In the genomic region with DNA sequence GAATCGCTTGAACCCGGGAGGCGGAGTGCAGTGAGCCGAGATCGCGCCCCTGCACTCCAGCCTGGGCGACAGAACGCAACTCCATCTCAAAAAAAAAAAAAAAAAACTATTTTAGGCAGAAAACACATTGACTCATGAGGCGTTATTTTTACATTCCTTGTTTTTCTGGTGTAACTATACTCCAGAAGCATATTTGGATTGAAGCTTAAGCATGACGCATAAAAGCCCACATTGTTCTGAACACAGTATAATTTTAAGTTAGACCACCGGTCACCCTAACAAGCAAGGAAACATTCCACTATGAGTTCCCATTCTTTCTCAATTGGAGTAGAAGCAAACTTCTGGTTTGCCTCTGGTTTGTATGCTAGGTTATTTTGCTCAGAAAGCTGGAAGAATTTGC, we compare ENCODE assay signal across 26 cellular contexts.
"Had no signal": no experiment of that assay in that cellular context is flagged by ENCODE, and none has a peak within 500 bp of the region (broad histone marks: within the 10 kb centered on the region; RNA-seq: fewer than 3 reads in every experiment).

No MANE protein-coding gene starts in this region.

- H3K27ac ChIP-seq: KMS-11, PC-9, RWPE1, VCaP had no signal

- H3K27me3 Mint-ChIP-seq: activated CD4-positive, alpha-beta T cell treated with anti-CD3 and anti-CD28 coated beads, Interleukin-2, amount 10 ng/mL, durations not matched to agents 7 days and 5 days had no signal

- H3K4me3 ChIP-seq: PC-9 had no signal

- H3K4me2 ChIP-seq: KMS-11, PC-9 had no signal

- H2AFZ ChIP-seq: PC-9 had no signal

- H3K4me3 Mint-ChIP-seq: activated CD4-positive, alpha-beta T cell treated with anti-CD3 and anti-CD28 coated beads, Interleukin-2, amount 10 ng/mL, durations not matched to agents 7 days and 5 days; activated CD8-positive, alpha-beta T cell treated with anti-CD3 and anti-CD28 coated beads, Interleukin-2, amount 10 ng/mL, durations not matched to agents 7 days and 5 days; activated naive CD4-positive, alpha-beta T cell treated with anti-CD3 and anti-CD28 coated beads, Interleukin-2, amount 50 U/mL, for 24 hours; activated naive CD8-positive, alpha-beta T cell treated with anti-CD3 and anti-CD28 coated beads, Interleukin-2, amount 10 ng/mL, durations not matched to agents 7 days and 5 days; activated T-cell treated with anti-CD3 and anti-CD28 coated beads, Interleukin-2, amount 50 U/mL, for 24 hours; brain; T-cell; T-helper 17 cell had no signal

- H3K9me3 Mint-ChIP-seq: activated CD4-positive, alpha-beta T cell treated with anti-CD3 and anti-CD28 coated beads, Interleukin-2, amount 10 ng/mL, durations not matched to agents 7 days and 5 days; activated naive CD8-positive, alpha-beta T cell treated with anti-CD3 and anti-CD28 coated beads, Interleukin-2, amount 10 ng/mL, durations not matched to agents 7 days and 5 days; activated T-cell treated with anti-CD3 and anti-CD28 coated beads, Interleukin-2, amount 50 U/mL, for 24 hours; activated T-helper 2 cell treated with anti-CD3 and anti-CD28 coated beads, Interferon-gamma antibody, Interleukin-2, Interleukin-4, amounts not matched to agents 10 μg/mL and 5 μg/mL and 100 μg/mL, durations not matched to agents 14 hours and 24 hours and 36 hours had no signal

- H3K4me1 Mint-ChIP-seq: activated CD4-positive, alpha-beta T cell treated with anti-CD3 and anti-CD28 coated beads, Interleukin-2, amount 10 ng/mL, durations not matched to agents 7 days and 5 days; activated naive CD4-positive, alpha-beta T cell treated with anti-CD3 and anti-CD28 coated beads, Interleukin-2, amount 50 U/mL, for 24 hours; activated naive CD8-positive, alpha-beta T cell treated with anti-CD3 and anti-CD28 coated beads, Interleukin-2, amount 10 ng/mL, durations not matched to agents 7 days and 5 days; T-cell; T-helper 17 cell had no signal

- H3K27ac Mint-ChIP-seq: activated CD4-positive, alpha-beta T cell treated with anti-CD3 and anti-CD28 coated beads, Interleukin-2, amount 10 ng/mL, durations not matched to agents 7 days and 5 days; activated CD8-positive, alpha-beta T cell treated with anti-CD3 and anti-CD28 coated beads, Interleukin-2, amount 10 ng/mL, durations not matched to agents 7 days and 5 days; activated naive CD4-positive, alpha-beta T cell treated with anti-CD3 and anti-CD28 coated beads, Interleukin-2, amount 50 U/mL, for 24 hours; activated naive CD8-positive, alpha-beta T cell treated with anti-CD3 and anti-CD28 coated beads, Interleukin-2, amount 10 ng/mL, durations not matched to agents 7 days and 5 days; activated T-cell treated with anti-CD3 and anti-CD28 coated beads, Interleukin-2, amount 50 U/mL, for 24 hours; activated T-helper 2 cell treated with anti-CD3 and anti-CD28 coated beads, Interferon-gamma antibody, Interleukin-2, Interleukin-4, amounts not matched to agents 10 μg/mL and 5 μg/mL and 100 μg/mL, durations not matched to agents 14 hours and 24 hours and 36 hours; brain; T-cell; T-helper 17 cell had no signal

- H3K36me3 Mint-ChIP-seq: activated naive CD4-positive, alpha-beta T cell treated with anti-CD3 and anti-CD28 coated beads, Interleukin-2, amount 50 U/mL, for 24 hours; activated naive CD8-positive, alpha-beta T cell treated with anti-CD3 and anti-CD28 coated beads, Interleukin-2, amount 10 ng/mL, durations not matched to agents 7 days and 5 days; brain; T-cell had no signal

- DNase-seq: activated CD4-positive, alpha-beta T cell treated with anti-CD3 and anti-CD28 coated beads, Interleukin-2, amount 10 ng/mL, durations not matched to agents 7 days and 5 days; activated CD4-positive, alpha-beta T cell treated with anti-CD3 and anti-CD28 coated beads, Interleukin-2, amount 50 U/mL, for 48 hours; activated CD4-positive, CD25-positive, alpha-beta regulatory T cell; activated CD8-positive, alpha-beta T cell treated with anti-CD3 and anti-CD28 coated beads, Interleukin-2, amount 10 ng/mL, durations not matched to agents 7 days and 5 days; activated gamma-delta T cell; activated naive CD4-positive, alpha-beta T cell treated with Interleukin-2 at 50 U/mL for 16 hours; activated naive CD8-positive, alpha-beta T cell treated with anti-CD3 and anti-CD28 coated beads, Interleukin-2, amount 10 ng/mL, durations not matched to agents 7 days and 5 days; activated T-cell treated with anti-CD3 and anti-CD28 coated beads, Interleukin-2, amount 50 U/mL, for 24 hours; amygdala; caudate nucleus; NCI-H1105; NCI-H187 treated with DMSO at 0.1 percent for 48 hours; NCI-H2171 treated with DMSO at 0.1 percent for 48 hours; NCI-H446; NCI-H526 treated with DMSO at 0.1 percent for 48 hours; NCI-H774; PC-9; SIG-M5; T-cell; T-helper 17 cell had no signal
